Comparison of ENCODE assay signal across 9 cellular contexts in the genomic region with DNA sequence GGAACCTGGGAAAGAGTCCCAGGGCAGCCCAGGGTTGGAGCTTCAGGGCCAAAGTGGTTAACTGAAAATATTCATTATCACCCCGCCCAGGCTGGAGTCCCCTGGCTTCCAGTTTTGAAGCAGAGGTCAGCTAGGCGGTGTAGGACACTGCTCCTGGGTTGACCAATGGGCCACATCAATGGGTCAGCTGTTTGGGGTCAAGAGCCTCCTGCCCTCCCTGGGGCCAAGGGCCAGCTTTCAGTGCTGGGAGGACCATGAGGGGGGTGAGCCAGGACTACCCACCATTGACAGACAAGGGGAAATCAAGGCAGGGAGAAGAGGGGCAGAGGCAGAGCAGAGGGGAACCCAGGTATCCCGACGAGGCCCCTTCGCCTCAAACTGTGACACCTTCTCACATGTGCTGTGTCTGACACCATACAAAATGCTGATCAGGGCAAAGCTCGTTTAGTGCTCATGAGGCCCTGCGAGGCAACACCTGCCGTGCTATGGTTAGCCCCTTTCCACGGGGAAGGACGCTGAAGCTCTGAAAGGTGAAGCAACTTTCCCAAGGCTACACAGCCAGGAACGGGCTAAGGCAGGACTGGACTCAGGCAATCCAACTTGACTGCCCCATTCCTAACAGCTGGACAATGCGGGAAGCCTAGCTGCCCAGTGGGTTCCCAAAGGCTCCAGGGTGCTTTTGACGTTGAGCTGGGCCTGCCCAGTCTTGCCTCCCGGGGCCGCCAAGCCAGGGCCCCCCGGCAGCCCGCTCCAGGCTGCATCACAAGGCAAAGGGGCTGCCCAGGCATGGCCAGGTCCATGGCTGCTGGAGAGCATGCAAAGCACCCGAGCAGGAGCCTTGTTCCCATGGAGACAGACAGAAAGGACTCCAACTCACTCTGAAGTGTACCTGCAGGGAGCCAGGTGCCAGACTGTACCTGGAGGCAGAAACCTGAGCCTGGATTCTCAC. TPM values are rescaled to one million over a fixed set of nuclear protein-coding genes. Genes with fewer than 3 reads are reported as not detected.
DNase-seq lines count a peak whose midpoint lies in the region; ATAC-seq and TF ChIP-seq lines count a peak whose summit lies in the region.
"Had no signal": no experiment of that assay in that cellular context is flagged by ENCODE, and none has a peak within 500 bp of the region (broad histone marks: within the 10 kb centered on the region; RNA-seq: fewer than 3 reads in every experiment).

No MANE protein-coding gene starts in this region.

- no peaks in the 10 kb centered on the region for H3K27me3 ChIP-seq in layer of hippocampus (ENCODE audit: control insufficient read depth, insufficient read depth, low read length)
- no peaks in the 10 kb centered on the region for H3K27me3 ChIP-seq in tibial artery

- peaks cover 59% of the 10 kb centered on the region for H3K4me1 Mint-ChIP-seq in activated naive CD4-positive, alpha-beta T cell treated with anti-CD3 and anti-CD28 coated beads for 36 hours (ENCODE audit: low read depth)
- peaks cover 6% of the 10 kb centered on the region for H3K4me1 Mint-ChIP-seq in progenitor cell of endocrine pancreas (ENCODE audit: low read depth)

- intact Hi-C loops in activated naive CD4-positive, alpha-beta T cell treated with anti-CD3 and anti-CD28 coated beads for 36 hours (cut with micrococcal nuclease) = loop anchor here (5.0 kb wide), 1 partner anchor 32 kb away; no protein-coding TSS in a partner anchor
- intact Hi-C loops in tibial artery (cut with DNase I; ENCODE audit: low total_unique reads) = loop anchor here (5.0 to 10.0 kb wide), 2 partner anchors 32 to 200 kb away; partner anchors contain the start of gene CLMN

- TF ChIP-seq CTCF in WI38 (IDR thresholded peaks at IDR 0.05; ENCODE audit: low read depth, low read length) = no peak
- no peak for TF ChIP-seq CTCF in tibial artery (IDR thresholded peaks at IDR 0.05)
- no peak for TF ChIP-seq CTCF in progenitor cell of endocrine pancreas (IDR thresholded peaks at IDR 0.05; ENCODE audit: unreplicated experiment)

- no peaks in the 10 kb centered on the region for H3K27me3 Mint-ChIP-seq in activated naive CD4-positive, alpha-beta T cell treated with anti-CD3 and anti-CD28 coated beads for 36 hours (ENCODE audit: low read depth)
- peaks cover 60% of the 10 kb centered on the region for H3K27me3 Mint-ChIP-seq in progenitor cell of endocrine pancreas

- H3K27ac Mint-ChIP-seq in activated naive CD4-positive, alpha-beta T cell treated with anti-CD3 and anti-CD28 coated beads for 36 hours = peak overlapping the region; percentile 59
- H3K27ac Mint-ChIP-seq in progenitor cell of endocrine pancreas = no peak overlapping the region

- H3K4me3 Mint-ChIP-seq in activated naive CD4-positive, alpha-beta T cell treated with anti-CD3 and anti-CD28 coated beads for 36 hours = peak overlapping the region; percentile 80
- no peak overlapping the region for H3K4me3 Mint-ChIP-seq in progenitor cell of endocrine pancreas (ENCODE audit: low read depth)

- H3K4me3 ChIP-seq in WI38 (ENCODE audit: low read depth, low read length) (peak overlapping the region; percentile 78), tibial artery (peak overlapping the region; percentile 76 to 86)

- no peaks in the 10 kb centered on the region for H3K9me3 Mint-ChIP-seq in activated naive CD4-positive, alpha-beta T cell treated with anti-CD3 and anti-CD28 coated beads for 36 hours
- H3K9me3 Mint-ChIP-seq in progenitor cell of endocrine pancreas (ENCODE audit: low read depth) = no peaks in the 10 kb centered on the region

- H3K36me3 Mint-ChIP-seq in activated naive CD4-positive, alpha-beta T cell treated with anti-CD3 and anti-CD28 coated beads for 36 hours (ENCODE audit: low read depth) = peaks cover 4% of the 10 kb centered on the region
- H3K36me3 Mint-ChIP-seq in progenitor cell of endocrine pancreas (ENCODE audit: insufficient read depth) = no peaks in the 10 kb centered on the region

- no peaks in the 10 kb centered on the region for H3K9me3 ChIP-seq in tibial artery

- H3K4me1 ChIP-seq in tibial artery = peaks cover 0 to 50% (median 45%) of the 10 kb centered on the region in 4 donors

- H3K36me3 ChIP-seq in tibial artery = peaks cover 0 to 7% (median 0%) of the 10 kb centered on the region in 3 donors

- H3K27ac ChIP-seq in layer of hippocampus (ENCODE audit: low read depth, low read length) (peak overlapping the region; percentile 58), tibial artery (peak overlapping the region; percentile 85 to 86)

- DNase-seq in activated naive CD4-positive, alpha-beta T cell treated with anti-CD3 and anti-CD28 coated beads for 36 hours = no peak
- DNase-seq in activated naive CD4-positive, alpha-beta T cell treated with anti-CD3 and anti-CD28 coated beads, Interleukin-2, amount 50 U/mL, for 16 hours = no peak
- DNase-seq in tibial artery (no peak), progenitor cell of endocrine pancreas (ENCODE audit: low spot score, unreplicated experiment) (no peak)
- DNase-seq: DND-41 had no signal

- CTCF ChIA-PET in activated naive CD4-positive, alpha-beta T cell treated with anti-CD3 and anti-CD28 coated beads for 36 hours (lab: Charles Lee) = interaction anchor here (0.8 to 4.3 kb wide), 7 partner anchors 10 to 72 kb away, joined by 3 to 29 read pairs (median 4); no protein-coding TSS in a partner anchor

- no peak for ATAC-seq in GM21723 (IDR thresholded peaks at IDR 0.05; ENCODE audit: unreplicated experiment)
- no peak for ATAC-seq in GM19023 (IDR thresholded peaks at IDR 0.05; ENCODE audit: unreplicated experiment)

RNA-seq across cellular contexts. Expression of gene SYNE3, which starts 2.0 kb away (rescaled TPM):
- 10 to 100 TPM; 21.6 to 22.8 TPM for total RNA-seq in activated naive CD4-positive, alpha-beta T cell treated with anti-CD3 and anti-CD28 coated beads for 36 hours
- 0.31 and 0.44 TPM in 2 replicates for total RNA-seq in progenitor cell of endocrine pancreas

RNA-seq across cellular contexts. Expression of gene GLRX5, which starts 20.4 kb away (rescaled TPM):
- 10 to 100 TPM; 34.2 to 34.6 TPM for total RNA-seq in activated naive CD4-positive, alpha-beta T cell treated with anti-CD3 and anti-CD28 coated beads for 36 hours
- 53.3 and 54.8 TPM in 2 replicates for total RNA-seq in progenitor cell of endocrine pancreas

Comparison
In these comparisons a context has a peak if more than half of its experiments do, and no peak if none do; other contexts are left out.
1. RNA of gene SYNE3, which starts 2.0 kb away (total RNA-seq): 21.6 to 22.8 TPM in activated naive CD4-positive, alpha-beta T cell treated with anti-CD3 and anti-CD28 coated beads for 36 hours; 0.31 to 0.44 TPM in progenitor cell of endocrine pancreas; every median in the first group is over 10 times any median in the second.